ENCODE assay signal across 8 cellular contexts in the genomic region with DNA sequence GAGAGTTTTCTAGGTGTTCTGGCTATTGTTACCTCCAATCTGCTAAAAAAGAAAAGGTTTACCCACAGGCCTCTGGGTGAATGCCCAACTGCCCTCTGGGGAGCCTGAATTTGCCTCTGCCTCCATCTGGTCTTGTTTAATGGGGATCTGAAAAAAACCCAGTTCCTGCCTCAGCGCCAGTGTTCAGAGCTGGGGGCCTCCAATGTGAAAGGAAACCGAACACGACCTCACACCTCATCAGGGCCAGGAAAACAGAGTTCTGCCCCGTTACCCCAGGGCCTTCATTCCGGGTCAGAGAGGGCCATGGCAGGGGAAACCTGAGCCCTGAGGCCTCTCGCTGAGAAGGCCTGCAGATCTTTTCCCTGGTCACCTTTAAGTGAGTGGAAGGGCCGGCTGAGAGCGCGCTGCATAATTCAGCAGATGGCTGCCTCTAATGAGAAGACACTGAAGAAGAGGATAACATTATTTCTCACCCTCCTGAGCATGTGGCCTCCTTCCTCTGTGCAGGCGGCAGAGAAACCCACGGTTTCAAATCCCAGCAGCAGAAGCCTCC.
DNase-seq lines count a peak whose midpoint lies in the region; ATAC-seq and TF ChIP-seq lines count a peak whose summit lies in the region.

No MANE protein-coding gene starts in this region.

- no peaks in the 10 kb centered on the region for H3K27me3 ChIP-seq in neutrophil

- H3K27ac ChIP-seq in neutrophil: peak overlapping the region; percentile 97

- no peaks in the 10 kb centered on the region for H3K9me3 ChIP-seq in neutrophil

- in situ Hi-C loops in KBM-7 (cut with MboI; ENCODE audit: low pct_unique_long_range_greater_than_20kb, low sequenced_read_pairs): no loop called here

- no peaks in the 10 kb centered on the region for H3K36me3 ChIP-seq in neutrophil

- no peak for TF ChIP-seq CTCF in cardiac fibroblast (IDR thresholded peaks at IDR 0.05; ENCODE audit: low read depth, low read length)
- no peak for TF ChIP-seq CTCF in neutrophil (IDR thresholded peaks at IDR 0.05)

- no peak overlapping the region for H3K4me3 ChIP-seq in cardiac fibroblast (replicated peaks in 1 of 2; ENCODE audit: low read depth in 2 of 2, low read length in 2 of 2)
- peak overlapping the region; percentile 43 to 53 for H3K4me3 ChIP-seq in neutrophil (ENCODE audit: low read depth in 1 of 2, low read length in 1 of 2)

- ATAC-seq in GM19025 (IDR thresholded peaks at IDR 0.05; ENCODE audit: low read depth, unreplicated experiment) (peak; percentile 35), GM19455 (IDR thresholded peaks at IDR 0.05; ENCODE audit: unreplicated experiment) (no peak)

- DNase-seq in AG08395 (ENCODE audit: low spot score) (peak; percentile 38), KBM-7 (peak; percentile 28), cardiac fibroblast (ENCODE audit: low read depth in 2 of 2) (peak; percentile 14 to 54), globus pallidus (ENCODE audit: low spot score) (no peak), NCI-H2081 (lab: John Stamatoyannopoulos, UW) (no peak)

- H3K4me1 ChIP-seq in neutrophil (ENCODE audit: control insufficient read depth in 1 of 2, insufficient read depth in 1 of 2, low read depth in 1 of 2, low read length in 1 of 2): peaks cover 56 to 61% of the 10 kb centered on the region in 2 experiments

Comparison
In these comparisons a context has a peak if more than half of its experiments do, and no peak if none do; other contexts are left out.
1. DNase-seq: peak in AG08395 (single experiment), KBM-7 (single experiment) and cardiac fibroblast (2 of 2); none in globus pallidus (single experiment) and NCI-H2081 (0 of 2).
2. H3K4me3 ChIP-seq: peak in neutrophil (2 of 2); none in cardiac fibroblast (0 of 2).